Comparison of ENCODE assay signal across 11 cellular contexts in the genomic region with DNA sequence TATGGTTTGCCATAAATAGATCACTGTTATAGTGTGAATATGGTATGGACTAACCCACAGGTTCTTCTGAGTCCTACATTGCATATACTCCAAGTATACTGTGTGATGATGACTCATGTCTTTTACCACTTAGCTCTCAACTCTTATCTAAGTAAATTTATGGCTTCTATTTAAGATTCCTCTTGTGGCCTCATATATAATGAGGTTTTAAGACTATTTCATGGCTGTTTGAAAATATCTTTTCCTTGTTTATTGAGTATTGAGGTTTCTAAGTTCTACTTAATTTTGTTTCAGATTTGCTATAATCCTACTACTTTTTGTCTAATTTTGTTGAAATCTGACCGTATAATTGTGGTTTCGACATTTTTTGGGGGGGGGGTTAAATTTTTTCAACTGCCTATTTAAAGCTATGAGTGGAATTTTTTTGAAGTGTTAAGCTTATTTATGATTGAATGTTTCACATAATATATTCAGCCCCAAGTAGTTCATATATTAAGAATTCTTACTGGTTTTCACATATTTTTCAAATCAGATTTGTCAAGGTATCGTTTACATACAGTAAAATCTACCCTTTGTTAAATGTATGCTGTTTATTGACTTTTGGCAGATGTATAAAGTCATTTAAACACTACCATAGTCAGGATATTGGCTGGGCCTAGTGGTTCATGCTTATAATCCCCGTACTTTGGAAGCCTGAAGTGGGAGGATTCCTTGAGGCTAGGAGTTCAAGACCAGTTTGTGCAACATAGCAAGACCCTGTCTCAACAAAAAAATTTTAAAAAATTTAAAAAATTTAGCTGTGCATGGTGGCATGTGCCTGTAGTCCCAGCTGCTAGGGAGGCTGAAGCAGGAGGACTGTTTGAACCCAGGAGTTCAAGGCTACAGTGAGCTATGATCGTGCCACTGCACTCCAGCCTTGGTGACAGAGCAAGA. TPM values are rescaled to one million over a fixed set of nuclear protein-coding genes. Genes with fewer than 3 reads are reported as not detected.
A peak's percentile ranks its signal among the peaks of the same experiment; 100 is the strongest.
DNase-seq lines count a peak whose midpoint lies in the region; ATAC-seq, FAIRE-seq and TF ChIP-seq lines count a peak whose summit lies in the region.
"Had no signal": no experiment of that assay in that cellular context is flagged by ENCODE, and none has a peak within 500 bp of the region (broad histone marks: within the 10 kb centered on the region; RNA-seq: fewer than 3 reads in every experiment).

No MANE protein-coding gene starts in this region.

- peaks cover 18 to 37% of the 10 kb centered on the region in 2 donors for H3K4me1 Mint-ChIP-seq in stimulated activated naive B cell treated with anti-CD40 and anti-IgM and Interleukin-4, amounts not matched to agents 10 μg/mL and 1 μg/mL and 100 μg/mL, for 72 hours

- H3K4me1 ChIP-seq in GM23248 (ENCODE audit: insufficient read depth) (peaks cover 16% of the 10 kb centered on the region), K562 (replicated peaks in 1 of 2; ENCODE audit: control insufficient read depth in 2 of 2, insufficient read depth in 2 of 2, low read length in 2 of 2) (peaks cover 10 to 32% of the 10 kb centered on the region in 2 experiments), osteoblast (ENCODE audit: insufficient read depth, low read length) (peaks cover 11% of the 10 kb centered on the region)

- H3K27ac Mint-ChIP-seq in stimulated activated naive B cell treated with anti-CD40 and anti-IgM and Interleukin-4, amounts not matched to agents 10 μg/mL and 1 μg/mL and 100 μg/mL, for 72 hours, result no peak overlapping the region

- peaks cover 4 to 13% of the 10 kb centered on the region in 2 donors for H3K36me3 Mint-ChIP-seq in stimulated activated naive B cell treated with anti-CD40 and anti-IgM and Interleukin-4, amounts not matched to agents 10 μg/mL and 1 μg/mL and 100 μg/mL, for 72 hours

- CTCF ChIA-PET in K562 (lab: Yijun Ruan, JAX; ENCODE audit: low intra/inter-chr PET ratio), result no interaction called here

- peaks cover 100% of the 10 kb centered on the region for H3K79me2 ChIP-seq in GM23248 (ENCODE audit: insufficient read depth)
- H3K79me2 ChIP-seq in K562 (ENCODE audit: control insufficient read depth, insufficient read depth, low read length), result peaks cover 97% of the 10 kb centered on the region
- peaks cover 95% of the 10 kb centered on the region for H3K79me2 ChIP-seq in osteoblast (ENCODE audit: insufficient read depth, low read length)

- H3K27me3 Mint-ChIP-seq in stimulated activated naive B cell treated with anti-CD40 and anti-IgM and Interleukin-4, amounts not matched to agents 10 μg/mL and 1 μg/mL and 100 μg/mL, for 72 hours, result no peaks in the 10 kb centered on the region

- H3K27me3 ChIP-seq in GM23248 (replicated peaks; ENCODE audit: insufficient read depth), result no peaks in the 10 kb centered on the region
- H3K27me3 ChIP-seq in K562 (ENCODE audit: control insufficient read depth in 2 of 2, insufficient read depth in 2 of 2, low read length in 2 of 2), result no peaks in the 10 kb centered on the region
- no peaks in the 10 kb centered on the region for H3K27me3 ChIP-seq in osteoblast (ENCODE audit: insufficient read depth, low read length)

- H3K4me2 ChIP-seq in GM23248 (ENCODE audit: unreplicated experiment) (peak overlapping the region; percentile 8), K562 (ENCODE audit: insufficient read depth, low read length) (peak overlapping the region; percentile 36), osteoblast (ENCODE audit: insufficient read depth, low read length) (no peak overlapping the region)

- H2AFZ ChIP-seq in GM23248 (no peak overlapping the region), K562 (ENCODE audit: low read depth, low read length) (no peak overlapping the region), osteoblast (ENCODE audit: low read length) (no peak overlapping the region)

- H3K36me3 ChIP-seq in GM23248 (ENCODE audit: low read depth) (no peaks in the 10 kb centered on the region), K562 (ENCODE audit: control insufficient read depth, insufficient read depth, low read length) (peaks cover 24% of the 10 kb centered on the region), osteoblast (ENCODE audit: insufficient read depth, low read length) (no peaks in the 10 kb centered on the region)

- FAIRE-seq in K562 (lab: Jason Lieb, UNC), result peak; percentile 68

- in situ Hi-C loops in GM23248 (cut with MboI) (no loop called here), K562 (cut with MboI) (no loop called here)

- POLR2A ChIA-PET in K562 (lab: Yijun Ruan, JAX), result interaction anchor here (0.6 to 3.2 kb wide), 5 partner anchors 10 to 352 kb away, joined by 3 to 32 read pairs (median 3); partner anchors contain the start of gene SLC25A36

- TF ChIP-seq POLR2A in NB4 (IDR thresholded peaks at IDR 0.05; ENCODE audit: extremely low read depth, insufficient read length) (no peak), K562 (conservative IDR thresholded peaks at IDR 0.05) (no peak)

- H3K9ac ChIP-seq in GM23248 (no peak overlapping the region), K562 (ENCODE audit: insufficient read depth in 1 of 2, low read depth in 2 of 2, low read length in 2 of 2) (peak overlapping the region in 1 of 2 experiments; percentile 33; a peak in 2 of 4 replicates)

- H4K20me1 ChIP-seq in GM23248 (ENCODE audit: insufficient read depth) (peaks cover 31% of the 10 kb centered on the region; the same call in 1 of the 2 replicates), K562 (replicated peaks; ENCODE audit: control insufficient read depth, insufficient read depth, low read length) (no peaks in the 10 kb centered on the region; the same call in 1 of the 2 replicates), osteoblast (ENCODE audit: insufficient read depth, low read length) (peaks cover 33% of the 10 kb centered on the region)

- no peaks in the 10 kb centered on the region for H3K9me1 ChIP-seq in K562 (ENCODE audit: control insufficient read depth, insufficient read depth, low read length)

- TF ChIP-seq EP300 in K562 (IDR thresholded peaks at IDR 0.05; ENCODE audit: low read length), result no peak; the same call in 1 of the 2 replicates

- intact Hi-C loops in K562 (cut with micrococcal nuclease), result no loop called here

- peak; percentile 66 for DNase-seq in GM23248
- DNase-seq in NB4 (ENCODE audit: low read depth), result peak; percentile 70
- peak; percentile 26 to 65 (median 46) for DNase-seq in K562 (ENCODE audit: extremely low read depth in 1 of 4, low spot score in 3 of 4)
- DNase-seq in osteoblast (ENCODE audit: insufficient read length, low spot score, missing footprints), result peak; percentile 71
- no peak for DNase-seq in NCI-H345 (lab: John Stamatoyannopoulos, UW)
- DNase-seq in occipital lobe (lab: John Stamatoyannopoulos, UW), result no peak
- DNase-seq in stimulated activated naive B cell treated with anti-CD40 and anti-IgM and Interleukin-4, amounts not matched to agents 10 μg/mL and 1 μg/mL and 100 μg/mL, for 72 hours, result no peak
- DNase-seq: effector CD8-positive, alpha-beta T cell; NCI-H1417 had no signal

- TF ChIP-seq CTCF in NB4 (IDR thresholded peaks at IDR 0.05; ENCODE audit: low read depth, low read length), result no peak
- TF ChIP-seq CTCF in K562 (IDR thresholded peaks at IDR 0.05 in 2 of 3, conservative IDR thresholded peaks at IDR 0.05 in 1 of 3; ENCODE audit: insufficient read depth in 2 of 3, low read depth in 1 of 3, low read length in 3 of 3), result no peak
- no peak for TF ChIP-seq CTCF in osteoblast (IDR thresholded peaks at IDR 0.05; ENCODE audit: extremely low read depth, low read depth, low read length)

- H3K9me2 ChIP-seq in GM23248 (ENCODE audit: insufficient read depth), result no peaks in the 10 kb centered on the region

- 0 out of 2 replicates have a peak, but pooled peaks cover 14% of the 10 kb centered on the region for H3F3A ChIP-seq in GM23248 (ENCODE audit: insufficient read depth)

- H3K4me3 ChIP-seq in GM23248 (no peak overlapping the region), NB4 (ENCODE audit: low read depth, low read length) (no peak overlapping the region), K562 (no peak overlapping the region; the same call in 1 of the 2 replicates), osteoblast (ENCODE audit: insufficient read depth, low read length) (no peak overlapping the region)

- ATAC-seq in K562 (peak; percentile 92), GM19395 (IDR thresholded peaks at IDR 0.05; ENCODE audit: unreplicated experiment) (no peak)
- ATAC-seq in stimulated activated naive B cell treated with anti-CD40 and anti-IgM and Interleukin-4, amounts not matched to agents 10 μg/mL and 1 μg/mL and 100 μg/mL, for 72 hours (replicated peaks), result no peak
- ATAC-seq: left lobe of liver had no signal

- no peaks in the 10 kb centered on the region for H3K9me3 Mint-ChIP-seq in stimulated activated naive B cell treated with anti-CD40 and anti-IgM and Interleukin-4, amounts not matched to agents 10 μg/mL and 1 μg/mL and 100 μg/mL, for 72 hours

- H3K4me3 Mint-ChIP-seq in stimulated activated naive B cell treated with anti-CD40 and anti-IgM and Interleukin-4, amounts not matched to agents 10 μg/mL and 1 μg/mL and 100 μg/mL, for 72 hours, result no peak overlapping the region

- WGBS in GM23248 (ENCODE audit: low coverage in 1 of 2, low lambda C conversion rate in 2 of 2, missing lambda C conversion rate in 2 of 2), 2 experiments, result 94 to 97% methylated on average over 5 of the region's 5 CpGs
- WGBS in K562 (ENCODE audit: insufficient coverage, low coverage, missing lambda C conversion rate), result 12% methylated on average over 5 of the region's 5 CpGs

- H3K27ac ChIP-seq in GM23248 (no peak overlapping the region), K562 (ENCODE audit: extremely low read depth, low read depth, low read length) (peak overlapping the region; percentile 62), osteoblast (ENCODE audit: low read depth, low read length) (no peak overlapping the region)

- no TSS peak for BruUV-seq in K562 (replicated peaks; lab: Mats Ljungman, UMichigan)

- H3K9me3 ChIP-seq in GM23248 (ENCODE audit: low read depth) (no peaks in the 10 kb centered on the region), K562 (replicated peaks; ENCODE audit: control insufficient read depth, insufficient read depth, low read depth, low read length) (no peaks in the 10 kb centered on the region), osteoblast (ENCODE audit: low read depth, low read length) (no peaks in the 10 kb centered on the region)

- TF ChIP-seq RAD21 in K562 (CRISPR knock-in tag; conservative IDR thresholded peaks at IDR 0.05 in 1 of 2, IDR thresholded peaks at IDR 0.05 in 1 of 2), result no peak

RNA-seq across cellular contexts. Expression of gene SLC25A36, which starts 11.7 kb away (rescaled TPM):
- total RNA-seq in GM23248 (2014; rRNA removed; shearing (Covaris generic)), result 45.1 and 95.2 TPM in 2 replicates
- polyA plus RNA-seq in GM23248 (2016; fragmentation: Nextera tagmentation; extraction: Ambion mirVana), result 58.6 and 61.5 TPM in 2 replicates
- 51.3 and 204 TPM in 2 replicates for total RNA-seq in K562 (2011; cell fraction: chromatin; rRNA removed; ENCODE audit: low replicate concordance)
- 32.4 and 39.9 TPM in 2 replicates for total RNA-seq in K562 (2011; cell fraction: nucleolus; rRNA removed)
- 91.8 and 163 TPM in 2 replicates for total RNA-seq in K562 (2011; cell fraction: nucleoplasm; rRNA removed)
- total RNA-seq in K562 (2014; rRNA removed), result 47.5 and 49.0 TPM in 2 replicates
- 50.5 and 61.9 TPM in 2 replicates for total RNA-seq in K562 (2014; rRNA removed; fragmentation: Illumina TruSeq; extraction: Trizol)
- total RNA-seq in K562 (2015; rRNA removed; fragmentation: Illumina TruSeq; extraction: Trizol), result 37.0 and 43.3 TPM in 2 replicates
- total RNA-seq in K562 (2021), result 50.2 and 57.8 TPM in 2 replicates
- 84.8 and 95.3 TPM in 2 replicates for polyA plus RNA-seq in K562 (2011; rRNA removed)
- 16.1 and 25.6 TPM in 2 replicates for polyA plus RNA-seq in K562 (2011; cell fraction: cytosol; rRNA removed)
- 127 and 218 TPM in 2 replicates for polyA plus RNA-seq in K562 (2011; cell fraction: nucleus; rRNA removed)
- polyA plus RNA-seq in K562 (2012), result 23.8 and 37.6 TPM in 2 replicates
- 37.4 and 42.2 TPM in 2 replicates for polyA plus RNA-seq in K562 (2014; fragmentation: Illumina TruSeq; extraction: Trizol)
- polyA plus RNA-seq in K562 (2014; fragmentation: Nextera tagmentation; extraction: Ambion mirVana), result 10 to 100 TPM; 12.0 to 15.3 TPM
- 32.6 and 39.1 TPM in 2 replicates for polyA plus RNA-seq in K562 (2014; rRNA removed)
- 90.4 and 110 TPM in 2 replicates for polyA minus RNA-seq in K562 (2011; rRNA and poly(A)+ RNA removed)
- 23.6 and 34.6 TPM in 2 replicates for polyA minus RNA-seq in K562 (2011; cell fraction: cytosol; rRNA and poly(A)+ RNA removed)
- 136 and 212 TPM in 2 replicates for polyA minus RNA-seq in K562 (2011; cell fraction: nucleus; rRNA and poly(A)+ RNA removed)
- total RNA-seq in osteoblast, result 97.4 and 108 TPM in 2 replicates
- 228 TPM for total RNA-seq in occipital lobe

Comparison
In these comparisons a context has a peak if more than half of its experiments do, and no peak if none do; other contexts are left out.
1. DNase-seq: peak in GM23248 (single experiment), NB4 (single experiment), K562 (4 of 4) and osteoblast (single experiment); none in NCI-H345 (single experiment), occipital lobe (single experiment) and stimulated activated naive B cell treated with anti-CD40 and anti-IgM and Interleukin-4, amounts not matched to agents 10 μg/mL and 1 μg/mL and 100 μg/mL, for 72 hours (single experiment).